27 cellular contexts compared by ENCODE assay signal in genomic region chr17:39975801-39976200, GRCh38. TPM values are rescaled to one million over a fixed set of nuclear protein-coding genes. Genes with fewer than 3 reads are reported as not detected.
DNase-seq lines count a peak whose midpoint lies in the region; ATAC-seq and TF ChIP-seq lines count a peak whose summit lies in the region.
"Had no signal": no experiment of that assay in that cellular context is flagged by ENCODE, and none has a peak within 500 bp of the region (broad histone marks: within the 10 kb centered on the region; RNA-seq: fewer than 3 reads in every experiment).

No MANE protein-coding gene starts in this region.

- no peak for DNase-seq in GM23338 (ENCODE audit: low spot score)
- DNase-seq in stimulated activated CD8-positive, alpha-beta memory T cell treated with anti-CD3 and anti-CD28 coated beads, Interleukin-4, amount 100 ng/mL, for 48 hours: no peak
- DNase-seq in NCI-H748 treated with DMSO at 0.1 percent for 48 hours (lab: John Stamatoyannopoulos, UW): no peak
- DNase-seq: 8988T; ACHN; BE2C; C1 segment of cervical spinal cord; CD4-positive, alpha-beta memory T cell; CD4-positive, CD25-positive, alpha-beta regulatory T cell; COR-L47; DMS 273 treated with DMSO at 0.1 percent for 48 hours; DMS153; DMS53; DMS79; DND-41; EL; GDM1 had no signal

- H3K27me3 ChIP-seq in GM23338 (ENCODE audit: insufficient read depth) (no peaks in the 10 kb centered on the region; the same call in 1 of the 2 replicates), parathyroid adenoma (ENCODE audit: control insufficient read depth, insufficient read depth, low read length) (no peaks in the 10 kb centered on the region)
- H3K27me3 ChIP-seq: BLaER1 had no signal

- CTCF ChIA-PET in HEK293 (lab: Yijun Ruan, JAX): interaction anchor here (0.6 to 5.5 kb wide), 6 partner anchors 18 to 1285 kb away, joined by 3 to 36 read pairs (median 4); no protein-coding TSS in a partner anchor

- no peak overlapping the region for H3K9ac ChIP-seq in parathyroid adenoma
- H3K9ac ChIP-seq: BLaER1 had no signal

- H3K4me3 Mint-ChIP-seq in GM23338: no peak overlapping the region
- H3K4me3 Mint-ChIP-seq: CD14-positive monocyte; CD4-positive, alpha-beta memory T cell; CD8-positive, alpha-beta memory T cell had no signal

- H3K4me2 ChIP-seq in GM23338 (no peak overlapping the region), parathyroid adenoma (ENCODE audit: low read length) (no peak overlapping the region)

- H3K79me2 ChIP-seq in GM23338 (replicated peaks; ENCODE audit: insufficient read depth) (no peaks in the 10 kb centered on the region), parathyroid adenoma (no peaks in the 10 kb centered on the region)

- H3K9me3 ChIP-seq in HEK293 (ENCODE audit: control insufficient read depth, insufficient read depth, low read depth, low read length): no peaks in the 10 kb centered on the region
- H3K9me3 ChIP-seq in parathyroid adenoma (ENCODE audit: control insufficient read depth, low read length): no peaks in the 10 kb centered on the region
- H3K9me3 ChIP-seq: BE2C, BLaER1 had no signal

- H2AFZ ChIP-seq in GM23338 (peak overlapping the region; percentile 49; the same call in 1 of the 2 replicates), parathyroid adenoma (peak overlapping the region; percentile 24)

- no peak overlapping the region for H3K4me3 ChIP-seq in GM23338
- no peak overlapping the region for H3K4me3 ChIP-seq in HEK293 (ENCODE audit: low read depth, low read length)
- no peak overlapping the region for H3K4me3 ChIP-seq in parathyroid adenoma (ENCODE audit: low read depth, low read length)
- H3K4me3 ChIP-seq: BLaER1, GM12878 had no signal

- H3K36me3 ChIP-seq in GM23338 (ENCODE audit: insufficient read depth): no peaks in the 10 kb centered on the region
- H3K36me3 ChIP-seq in HEK293 (ENCODE audit: control insufficient read depth in 2 of 2, insufficient read depth in 1 of 2, low read length in 2 of 2): no peaks in the 10 kb centered on the region
- H3K36me3 ChIP-seq in parathyroid adenoma (ENCODE audit: control insufficient read depth, insufficient read depth, low read length): no peaks in the 10 kb centered on the region
- H3K36me3 ChIP-seq: BE2C, BLaER1 had no signal

- H3K4me1 Mint-ChIP-seq in GM23338: peaks cover 14% of the 10 kb centered on the region

- peaks cover 9% of the 10 kb centered on the region for H3K4me1 ChIP-seq in GM23338 (ENCODE audit: insufficient read depth)
- H3K4me1 ChIP-seq in HEK293 (ENCODE audit: control insufficient read depth, insufficient read depth, low read length): no peaks in the 10 kb centered on the region
- peaks cover 18% of the 10 kb centered on the region for H3K4me1 ChIP-seq in parathyroid adenoma
- H3K4me1 ChIP-seq: BE2C had no signal

- peaks cover 8% of the 10 kb centered on the region; the same call in 1 of the 2 replicates for H3F3A ChIP-seq in GM23338 (replicated peaks; ENCODE audit: low read depth)

- TF ChIP-seq CTCF in GM23338 (conservative IDR thresholded peaks at IDR 0.05; ENCODE audit: low read depth in 2 of 2) (no peak), HEK293 (tag by site-specific recombination; IDR thresholded peaks at IDR 0.05) (no peak), parathyroid adenoma (IDR thresholded peaks at IDR 0.05) (no peak)

- peaks cover 15% of the 10 kb centered on the region for H3K27me3 Mint-ChIP-seq in GM23338 (ENCODE audit: insufficient read depth, low read depth, poor library complexity)

- H3K9me2 ChIP-seq in GM23338 (ENCODE audit: insufficient read depth): no peaks in the 10 kb centered on the region

- H3K27ac Mint-ChIP-seq in GM23338: no peak overlapping the region
- H3K27ac Mint-ChIP-seq: CD14-positive monocyte; CD4-positive, alpha-beta memory T cell; CD4-positive, CD25-positive, alpha-beta regulatory T cell; CD8-positive, alpha-beta memory T cell had no signal

- H3K9me3 Mint-ChIP-seq in GM23338: no peaks in the 10 kb centered on the region
- H3K9me3 Mint-ChIP-seq: CD14-positive monocyte; CD4-positive, alpha-beta memory T cell; CD4-positive, CD25-positive, alpha-beta regulatory T cell; CD8-positive, alpha-beta memory T cell had no signal

- ATAC-seq in GM23338: no peak
- ATAC-seq: GM12878 had no signal

- POLR2A ChIA-PET in HEK293 (lab: Yijun Ruan, JAX): interaction anchor here (0.6 kb wide), 1 partner anchor 59 kb away, joined by 3 read pairs; no protein-coding TSS in a partner anchor

- H4K20me1 ChIP-seq in GM23338 (replicated peaks; ENCODE audit: insufficient read depth): no peaks in the 10 kb centered on the region

- H3K27ac ChIP-seq in GM23338 (ENCODE audit: low read depth) (no peak overlapping the region), HEK293 (ENCODE audit: extremely low read depth, low read depth, low read length) (no peak overlapping the region), parathyroid adenoma (no peak overlapping the region)
- H3K27ac ChIP-seq: BLaER1 had no signal

- H3K36me3 Mint-ChIP-seq in GM23338 (ENCODE audit: low read depth): no peaks in the 10 kb centered on the region
- H3K36me3 Mint-ChIP-seq: CD14-positive monocyte had no signal

TF ChIP-seq in GM23338, 12 proteins besides CTCF, POLR2A, EP300 and RAD21 (continues in another document):
- TF ChIP-seq EZH2 (IDR thresholded peaks at IDR 0.05; ENCODE audit: low read depth, unreplicated experiment) (no peak), ZNF114 (CRISPR knock-in tag; IDR thresholded peaks at IDR 0.05) (no peak), STAT1 (IDR thresholded peaks at IDR 0.05; ENCODE audit: unreplicated experiment) (no peak), ZNF331 (CRISPR knock-in tag; IDR thresholded peaks at IDR 0.05; ENCODE audit: low read depth) (no peak), NANOG (IDR thresholded peaks at IDR 0.05; ENCODE audit: borderline replicate concordance) (no peak)

TF ChIP-seq in HEK293, 187 proteins besides CTCF, POLR2A, EP300 and RAD21 (continues in another document):
- no peak for TF ChIP-seq ZEB2 (tag by site-specific recombination; IDR thresholded peaks at IDR 0.05)
- TF ChIP-seq ZNF211 (tag by site-specific recombination; IDR thresholded peaks at IDR 0.05; ENCODE audit: low read depth): no peak
- TF ChIP-seq ZNF19 (tag by site-specific recombination; IDR thresholded peaks at IDR 0.05; ENCODE audit: low read depth): no peak
- TF ChIP-seq, protein P1, sequence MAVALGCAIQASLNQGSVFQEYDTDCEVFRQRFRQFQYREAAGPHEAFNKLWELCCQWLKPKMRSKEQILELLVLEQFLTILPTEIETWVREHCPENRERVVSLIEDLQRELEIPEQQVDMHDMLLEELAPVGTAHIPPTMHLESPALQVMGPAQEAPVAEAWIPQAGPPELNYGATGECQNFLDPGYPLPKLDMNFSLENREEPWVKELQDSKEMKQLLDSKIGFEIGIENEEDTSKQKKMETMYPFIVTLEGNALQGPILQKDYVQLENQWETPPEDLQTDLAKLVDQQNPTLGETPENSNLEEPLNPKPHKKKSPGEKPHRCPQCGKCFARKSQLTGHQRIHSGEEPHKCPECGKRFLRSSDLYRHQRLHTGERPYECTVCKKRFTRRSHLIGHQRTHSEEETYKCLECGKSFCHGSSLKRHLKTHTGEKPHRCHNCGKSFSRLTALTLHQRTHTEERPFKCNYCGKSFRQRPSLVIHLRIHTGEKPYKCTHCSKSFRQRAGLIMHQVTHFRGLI (tag by site-specific recombination; IDR thresholded peaks at IDR 0.05): peak; percentile 51; the same call in 1 of the 2 replicates
- peak; percentile 76; the same call in 1 of the 2 replicates for TF ChIP-seq ZNF394 (tag by site-specific recombination; IDR thresholded peaks at IDR 0.05; ENCODE audit: borderline replicate concordance)
- TF ChIP-seq EGR2 (tag by site-specific recombination; IDR thresholded peaks at IDR 0.05; ENCODE audit: low read depth): no peak
- TF ChIP-seq, protein P2, sequence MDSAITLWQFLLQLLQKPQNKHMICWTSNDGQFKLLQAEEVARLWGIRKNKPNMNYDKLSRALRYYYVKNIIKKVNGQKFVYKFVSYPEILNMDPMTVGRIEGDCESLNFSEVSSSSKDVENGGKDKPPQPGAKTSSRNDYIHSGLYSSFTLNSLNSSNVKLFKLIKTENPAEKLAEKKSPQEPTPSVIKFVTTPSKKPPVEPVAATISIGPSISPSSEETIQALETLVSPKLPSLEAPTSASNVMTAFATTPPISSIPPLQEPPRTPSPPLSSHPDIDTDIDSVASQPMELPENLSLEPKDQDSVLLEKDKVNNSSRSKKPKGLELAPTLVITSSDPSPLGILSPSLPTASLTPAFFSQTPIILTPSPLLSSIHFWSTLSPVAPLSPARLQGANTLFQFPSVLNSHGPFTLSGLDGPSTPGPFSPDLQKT (IDR thresholded peaks at IDR 0.05; ENCODE audit: borderline replicate concordance, low read depth, low read length): no peak
- TF ChIP-seq PBX3 (CRISPR knock-in tag; IDR thresholded peaks at IDR 0.05): no peak
- no peak for TF ChIP-seq ZNF324 (tag by site-specific recombination; IDR thresholded peaks at IDR 0.05)
- TF ChIP-seq SP2 (tag by site-specific recombination; IDR thresholded peaks at IDR 0.05): no peak
- no peak for TF ChIP-seq ZNF600 (tag by site-specific recombination; IDR thresholded peaks at IDR 0.05)

RNA-seq across cellular contexts. Expression of gene PSMD3, which starts 4.8 kb away (rescaled TPM):
- total RNA-seq in GM23338 (2014; rRNA removed; shearing (Covaris generic)): 200 and 217 TPM in 2 replicates
- 100 and 112 TPM in 2 replicates for polyA plus RNA-seq in GM23338 (2016; fragmentation: Nextera tagmentation; extraction: Ambion mirVana)

RNA-seq across cellular contexts. Expression of gene GSDMA, which starts 13.0 kb away (rescaled TPM):
- 1.0 TPM in 1 of 2 replicates, not detected in the other for total RNA-seq in GM23338 (2014; rRNA removed; shearing (Covaris generic))
- not detected in 2 replicates for polyA plus RNA-seq in GM23338 (2016; fragmentation: Nextera tagmentation; extraction: Ambion mirVana)
- total RNA-seq: A673; CD8-positive, alpha-beta memory T cell; Daoy; G401; GM12878 had no signal
- polyA plus RNA-seq: AG04450, CD14-positive monocyte had no signal

RNA-seq across cellular contexts. Expression of gene CSF3, which starts 39.4 kb away (rescaled TPM):
- 1.2 TPM in 1 of 2 replicates, not detected in the other for total RNA-seq in GM23338 (2014; rRNA removed; shearing (Covaris generic))
- polyA plus RNA-seq in GM23338 (2016; fragmentation: Nextera tagmentation; extraction: Ambion mirVana): not detected in 2 replicates
- total RNA-seq: A673; CD4-positive, alpha-beta memory T cell; CD4-positive, CD25-positive, alpha-beta regulatory T cell; CD8-positive, alpha-beta memory T cell; G401 had no signal
- polyA plus RNA-seq: AG04450; CD14-positive monocyte; CD4-positive, alpha-beta memory T cell; CD4-positive, CD25-positive, alpha-beta regulatory T cell; CD8-positive, alpha-beta memory T cell had no signal

RNA-seq across cellular contexts. Expression of gene LRRC3C, which starts 48.3 kb away (rescaled TPM):
- 0.24 TPM in 1 of 2 replicates, not detected in the other for total RNA-seq in GM23338 (2014; rRNA removed; shearing (Covaris generic))
- not detected in 2 replicates for polyA plus RNA-seq in GM23338 (2016; fragmentation: Nextera tagmentation; extraction: Ambion mirVana)
- total RNA-seq: A673; CD4-positive, alpha-beta memory T cell; CD4-positive, CD25-positive, alpha-beta regulatory T cell; CD8-positive, alpha-beta memory T cell; Daoy; G401; GM12878 had no signal
- polyA plus RNA-seq: AG04450; CD14-positive monocyte; CD4-positive, alpha-beta memory T cell; CD8-positive, alpha-beta memory T cell; GM12878 had no signal

RNA-seq across cellular contexts. Expression of gene ORMDL3, which starts 48.4 kb away (rescaled TPM):
- 38.5 and 39.2 TPM in 2 replicates for total RNA-seq in GM23338 (2014; rRNA removed; shearing (Covaris generic))
- 33.6 and 41.3 TPM in 2 replicates for polyA plus RNA-seq in GM23338 (2016; fragmentation: Nextera tagmentation; extraction: Ambion mirVana)
